Comparison of ENCODE assay signal across 1 cellular context in genomic region chr10:1183033-1183396, GRCh38.
TF ChIP-seq lines count a peak whose summit lies in the region.

No MANE protein-coding gene starts in this region.

TF ChIP-seq in HCT116, 20 proteins besides CTCF, POLR2A, EP300 and RAD21 (continued from another document):
- TF ChIP-seq, protein P1, sequence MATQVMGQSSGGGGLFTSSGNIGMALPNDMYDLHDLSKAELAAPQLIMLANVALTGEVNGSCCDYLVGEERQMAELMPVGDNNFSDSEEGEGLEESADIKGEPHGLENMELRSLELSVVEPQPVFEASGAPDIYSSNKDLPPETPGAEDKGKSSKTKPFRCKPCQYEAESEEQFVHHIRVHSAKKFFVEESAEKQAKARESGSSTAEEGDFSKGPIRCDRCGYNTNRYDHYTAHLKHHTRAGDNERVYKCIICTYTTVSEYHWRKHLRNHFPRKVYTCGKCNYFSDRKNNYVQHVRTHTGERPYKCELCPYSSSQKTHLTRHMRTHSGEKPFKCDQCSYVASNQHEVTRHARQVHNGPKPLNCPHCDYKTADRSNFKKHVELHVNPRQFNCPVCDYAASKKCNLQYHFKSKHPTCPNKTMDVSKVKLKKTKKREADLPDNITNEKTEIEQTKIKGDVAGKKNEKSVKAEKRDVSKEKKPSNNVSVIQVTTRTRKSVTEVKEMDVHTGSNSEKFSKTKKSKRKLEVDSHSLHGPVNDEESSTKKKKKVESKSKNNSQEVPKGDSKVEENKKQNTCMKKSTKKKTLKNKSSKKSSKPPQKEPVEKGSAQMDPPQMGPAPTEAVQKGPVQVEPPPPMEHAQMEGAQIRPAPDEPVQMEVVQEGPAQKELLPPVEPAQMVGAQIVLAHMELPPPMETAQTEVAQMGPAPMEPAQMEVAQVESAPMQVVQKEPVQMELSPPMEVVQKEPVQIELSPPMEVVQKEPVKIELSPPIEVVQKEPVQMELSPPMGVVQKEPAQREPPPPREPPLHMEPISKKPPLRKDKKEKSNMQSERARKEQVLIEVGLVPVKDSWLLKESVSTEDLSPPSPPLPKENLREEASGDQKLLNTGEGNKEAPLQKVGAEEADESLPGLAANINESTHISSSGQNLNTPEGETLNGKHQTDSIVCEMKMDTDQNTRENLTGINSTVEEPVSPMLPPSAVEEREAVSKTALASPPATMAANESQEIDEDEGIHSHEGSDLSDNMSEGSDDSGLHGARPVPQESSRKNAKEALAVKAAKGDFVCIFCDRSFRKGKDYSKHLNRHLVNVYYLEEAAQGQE (IDR thresholded peaks at IDR 0.05; ENCODE audit: low read depth) = no peak
- TF ChIP-seq, protein P2, sequence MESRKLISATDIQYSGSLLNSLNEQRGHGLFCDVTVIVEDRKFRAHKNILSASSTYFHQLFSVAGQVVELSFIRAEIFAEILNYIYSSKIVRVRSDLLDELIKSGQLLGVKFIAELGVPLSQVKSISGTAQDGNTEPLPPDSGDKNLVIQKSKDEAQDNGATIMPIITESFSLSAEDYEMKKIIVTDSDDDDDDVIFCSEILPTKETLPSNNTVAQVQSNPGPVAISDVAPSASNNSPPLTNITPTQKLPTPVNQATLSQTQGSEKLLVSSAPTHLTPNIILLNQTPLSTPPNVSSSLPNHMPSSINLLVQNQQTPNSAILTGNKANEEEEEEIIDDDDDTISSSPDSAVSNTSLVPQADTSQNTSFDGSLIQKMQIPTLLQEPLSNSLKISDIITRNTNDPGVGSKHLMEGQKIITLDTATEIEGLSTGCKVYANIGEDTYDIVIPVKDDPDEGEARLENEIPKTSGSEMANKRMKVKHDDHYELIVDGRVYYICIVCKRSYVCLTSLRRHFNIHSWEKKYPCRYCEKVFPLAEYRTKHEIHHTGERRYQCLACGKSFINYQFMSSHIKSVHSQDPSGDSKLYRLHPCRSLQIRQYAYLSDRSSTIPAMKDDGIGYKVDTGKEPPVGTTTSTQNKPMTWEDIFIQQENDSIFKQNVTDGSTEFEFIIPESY (IDR thresholded peaks at IDR 0.05; ENCODE audit: extremely low read depth, insufficient replicate concordance, low read length) = no peak
- TF ChIP-seq CEBPB (IDR thresholded peaks at IDR 0.05; ENCODE audit: low read depth) (no peak), TCF7L2 (IDR thresholded peaks at IDR 0.05; ENCODE audit: borderline replicate concordance, extremely low read depth, insufficient read depth, insufficient read length) (no peak), EGR1 (IDR thresholded peaks at IDR 0.05; ENCODE audit: low read depth) (no peak)
- TF ChIP-seq, protein P3, sequence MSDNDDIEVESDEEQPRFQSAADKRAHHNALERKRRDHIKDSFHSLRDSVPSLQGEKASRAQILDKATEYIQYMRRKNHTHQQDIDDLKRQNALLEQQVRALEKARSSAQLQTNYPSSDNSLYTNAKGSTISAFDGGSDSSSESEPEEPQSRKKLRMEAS (IDR thresholded peaks at IDR 0.05) = no peak
